ENCODE assay signal across 1 cellular context in genomic region chr2:234691968-234692955, GRCh38.
TF ChIP-seq lines count a peak whose summit lies in the region.

No MANE protein-coding gene starts in this region.

TF ChIP-seq in HepG2, 621 proteins besides CTCF, POLR2A, EP300 and RAD21 (continued from another document and continues in another):
- no peak for TF ChIP-seq ZNF496 (CRISPR knock-in tag; IDR thresholded peaks at IDR 0.05; ENCODE audit: insufficient replicate concordance)
- TF ChIP-seq SNRNP70 (IDR thresholded peaks at IDR 0.05; ENCODE audit: low read depth, low read length) = no peak
- no peak for TF ChIP-seq ZNF577 (CRISPR knock-in tag; IDR thresholded peaks at IDR 0.05; ENCODE audit: borderline replicate concordance, low read depth)
- no peak for TF ChIP-seq ZNF3 (CRISPR knock-in tag; IDR thresholded peaks at IDR 0.05)
- TF ChIP-seq MLXIP (CRISPR knock-in tag; IDR thresholded peaks at IDR 0.05; ENCODE audit: borderline replicate concordance) = no peak
- no peak for TF ChIP-seq ZNF44 (CRISPR knock-in tag; IDR thresholded peaks at IDR 0.05)
- peak; percentile 50; the same call in 1 of the 2 replicates for TF ChIP-seq ZNF430 (CRISPR knock-in tag; IDR thresholded peaks at IDR 0.05)
- no peak for TF ChIP-seq HNRNPL (IDR thresholded peaks at IDR 0.05; ENCODE audit: low read depth, low read length)
- TF ChIP-seq MAFG (CRISPR knock-in tag; IDR thresholded peaks at IDR 0.05) = no peak
- TF ChIP-seq ZNF605 (CRISPR knock-in tag; IDR thresholded peaks at IDR 0.05) = no peak
- peak in 1 of 2 experiments; percentile 40; a peak in 1 of 4 replicates for TF ChIP-seq NR2F1 (CRISPR knock-in tag; IDR thresholded peaks at IDR 0.05)
- peak; percentile 79 for TF ChIP-seq FOXA3 (CRISPR knock-in tag; IDR thresholded peaks at IDR 0.05)
- TF ChIP-seq FOXM1 (CRISPR knock-in tag; IDR thresholded peaks at IDR 0.05) = no peak
- TF ChIP-seq, protein P1, sequence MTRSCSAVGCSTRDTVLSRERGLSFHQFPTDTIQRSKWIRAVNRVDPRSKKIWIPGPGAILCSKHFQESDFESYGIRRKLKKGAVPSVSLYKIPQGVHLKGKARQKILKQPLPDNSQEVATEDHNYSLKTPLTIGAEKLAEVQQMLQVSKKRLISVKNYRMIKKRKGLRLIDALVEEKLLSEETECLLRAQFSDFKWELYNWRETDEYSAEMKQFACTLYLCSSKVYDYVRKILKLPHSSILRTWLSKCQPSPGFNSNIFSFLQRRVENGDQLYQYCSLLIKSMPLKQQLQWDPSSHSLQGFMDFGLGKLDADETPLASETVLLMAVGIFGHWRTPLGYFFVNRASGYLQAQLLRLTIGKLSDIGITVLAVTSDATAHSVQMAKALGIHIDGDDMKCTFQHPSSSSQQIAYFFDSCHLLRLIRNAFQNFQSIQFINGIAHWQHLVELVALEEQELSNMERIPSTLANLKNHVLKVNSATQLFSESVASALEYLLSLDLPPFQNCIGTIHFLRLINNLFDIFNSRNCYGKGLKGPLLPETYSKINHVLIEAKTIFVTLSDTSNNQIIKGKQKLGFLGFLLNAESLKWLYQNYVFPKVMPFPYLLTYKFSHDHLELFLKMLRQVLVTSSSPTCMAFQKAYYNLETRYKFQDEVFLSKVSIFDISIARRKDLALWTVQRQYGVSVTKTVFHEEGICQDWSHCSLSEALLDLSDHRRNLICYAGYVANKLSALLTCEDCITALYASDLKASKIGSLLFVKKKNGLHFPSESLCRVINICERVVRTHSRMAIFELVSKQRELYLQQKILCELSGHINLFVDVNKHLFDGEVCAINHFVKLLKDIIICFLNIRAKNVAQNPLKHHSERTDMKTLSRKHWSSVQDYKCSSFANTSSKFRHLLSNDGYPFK (CRISPR knock-in tag; IDR thresholded peaks at IDR 0.05; ENCODE audit: borderline replicate concordance) = no peak
- no peak for TF ChIP-seq HOXA5 (CRISPR knock-in tag; IDR thresholded peaks at IDR 0.05)
- TF ChIP-seq ZNF512B (CRISPR knock-in tag; IDR thresholded peaks at IDR 0.05; ENCODE audit: borderline replicate concordance) = no peak
- peak; percentile 58 for TF ChIP-seq ZFP91 (CRISPR knock-in tag; IDR thresholded peaks at IDR 0.05; ENCODE audit: borderline replicate concordance)
- TF ChIP-seq ZNF619 (CRISPR knock-in tag; IDR thresholded peaks at IDR 0.05) = no peak
- TF ChIP-seq TFDP1 (CRISPR knock-in tag; IDR thresholded peaks at IDR 0.05; ENCODE audit: borderline replicate concordance) = no peak
- no peak for TF ChIP-seq ZNF883 (CRISPR knock-in tag; IDR thresholded peaks at IDR 0.05; ENCODE audit: not compliant biosample characterization)
- no peak; the same call in 1 of the 2 replicates for TF ChIP-seq ZNF230 (CRISPR knock-in tag; IDR thresholded peaks at IDR 0.05)
- TF ChIP-seq ZNF275 (CRISPR knock-in tag; IDR thresholded peaks at IDR 0.05; ENCODE audit: borderline replicate concordance) = no peak
- no peak for TF ChIP-seq KAT7 (CRISPR knock-in tag; IDR thresholded peaks at IDR 0.05; ENCODE audit: borderline replicate concordance)
- TF ChIP-seq ZNF264 (CRISPR knock-in tag; IDR thresholded peaks at IDR 0.05) = no peak; the same call in 1 of the 2 replicates
- no peak for TF ChIP-seq ZNF12 (CRISPR knock-in tag; IDR thresholded peaks at IDR 0.05)
- TF ChIP-seq IRX3 (CRISPR knock-in tag; IDR thresholded peaks at IDR 0.05; ENCODE audit: borderline replicate concordance, low read depth) = no peak
- TF ChIP-seq ATF5 (CRISPR knock-in tag; IDR thresholded peaks at IDR 0.05; ENCODE audit: low read depth) = no peak
- TF ChIP-seq KLF6 (CRISPR knock-in tag; IDR thresholded peaks at IDR 0.05) = no peak
- no peak for TF ChIP-seq NFYC (CRISPR knock-in tag; IDR thresholded peaks at IDR 0.05)
- no peak for TF ChIP-seq ZNF800 (CRISPR knock-in tag; IDR thresholded peaks at IDR 0.05)
- no peak for TF ChIP-seq ZNF263 (CRISPR knock-in tag; IDR thresholded peaks at IDR 0.05)
- TF ChIP-seq ZFP62 (CRISPR knock-in tag; IDR thresholded peaks at IDR 0.05) = no peak
- no peak for TF ChIP-seq ZFP41 (CRISPR knock-in tag; IDR thresholded peaks at IDR 0.05; ENCODE audit: borderline replicate concordance)
- no peak for TF ChIP-seq GMEB2 (CRISPR knock-in tag; IDR thresholded peaks at IDR 0.05; ENCODE audit: low read depth)
- TF ChIP-seq ZNF274 (CRISPR knock-in tag; IDR thresholded peaks at IDR 0.05) = 0 out of 2 replicates have a peak, but pooled peaks have one; percentile 40
- TF ChIP-seq TFE3 (CRISPR knock-in tag; IDR thresholded peaks at IDR 0.05) = 0 out of 2 replicates have a peak, but pooled peaks have one; percentile 36
- 0 out of 2 replicates have a peak, but pooled peaks have one; percentile 48 for TF ChIP-seq ZNF24 (IDR thresholded peaks at IDR 0.05)
